In genomic region chr3:71816757-71817156, GRCh38 we compare ENCODE assay signal across 32 cellular contexts. TPM values are rescaled to one million over a fixed set of nuclear protein-coding genes. Genes with fewer than 3 reads are reported as not detected.
"Had no signal": no experiment of that assay in that cellular context is flagged by ENCODE, and none has a peak within 500 bp of the region (broad histone marks: within the 10 kb centered on the region; RNA-seq: fewer than 3 reads in every experiment).

No MANE protein-coding gene starts in this region.

- H2AFZ ChIP-seq: hepatocyte had no signal

- H3K27ac Mint-ChIP-seq: immature natural killer cell; naive thymus-derived CD8-positive, alpha-beta T cell; stimulated activated effector memory CD8-positive, alpha-beta T cell treated with anti-CD3 and anti-CD28 coated beads, Interleukin-12 subunit alpha, Interleukin-12 subunit beta, amount 100 ng/mL, for 72 hours had no signal

- H3K4me3 ChIP-seq: dorsolateral prefrontal cortex, gastroesophageal sphincter, heart left ventricle, hepatocyte, lower lobe of right lung, ovary, psoas muscle, sigmoid colon, stomach, thyroid gland had no signal

- H3K4me1 ChIP-seq: foreskin keratinocyte, lower lobe of right lung, psoas muscle, sigmoid colon, stomach, thyroid gland had no signal

- H3K4me3 Mint-ChIP-seq: immature natural killer cell; naive thymus-derived CD8-positive, alpha-beta T cell; nephron progenitor cell; stimulated activated effector memory CD8-positive, alpha-beta T cell treated with anti-CD3 and anti-CD28 coated beads, Interleukin-12 subunit alpha, Interleukin-12 subunit beta, amount 100 ng/mL, for 72 hours had no signal

- H3K27me3 ChIP-seq: dorsolateral prefrontal cortex, gastroesophageal sphincter, heart left ventricle, ovary, sigmoid colon, stomach, thyroid gland had no signal

- H3K27me3 Mint-ChIP-seq: naive thymus-derived CD8-positive, alpha-beta T cell had no signal

- H3K9me3 Mint-ChIP-seq: immature natural killer cell; naive thymus-derived CD8-positive, alpha-beta T cell; nephron progenitor cell; stimulated activated effector memory CD8-positive, alpha-beta T cell treated with anti-CD3 and anti-CD28 coated beads, Interleukin-12 subunit alpha, Interleukin-12 subunit beta, amount 100 ng/mL, for 72 hours had no signal

- FAIRE-seq: colon had no signal

- ATAC-seq: esophagus mucosa; gastroesophageal sphincter; left colon; lower lobe of right lung; naive thymus-derived CD8-positive, alpha-beta T cell; psoas muscle; right cardiac atrium; stimulated activated effector memory CD8-positive, alpha-beta T cell treated with anti-CD3 and anti-CD28 coated beads, Interleukin-12 subunit alpha, Interleukin-12 subunit beta, amount 100 ng/mL, for 72 hours had no signal

- H3K27ac ChIP-seq: dorsolateral prefrontal cortex, epithelial cell of prostate, foreskin keratinocyte, gastroesophageal sphincter, heart left ventricle, hepatocyte, lower lobe of right lung, ovary, psoas muscle, sigmoid colon, stomach, thyroid gland had no signal

- H3K36me3 ChIP-seq: gastroesophageal sphincter, heart left ventricle, lower lobe of right lung, ovary, sigmoid colon, stomach, thyroid gland had no signal

- H3K79me2 ChIP-seq: hepatocyte had no signal

- H3K4me2 ChIP-seq: hepatocyte had no signal

- DNase-seq: dorsolateral prefrontal cortex; effector CD4-positive, alpha-beta T cell; heart left ventricle; immature natural killer cell; islet precursor cell; kidney glomerular epithelial cell; left colon; left ventricle myocardium superior; lower lobe of right lung; naive thymus-derived CD8-positive, alpha-beta T cell; nephron progenitor cell; occipital lobe; ovary; posterior cingulate gyrus; psoas muscle; right cardiac atrium; sigmoid colon; stimulated activated CD4-positive, alpha-beta T cell treated with anti-CD3 and anti-CD28 coated beads, Interleukin-2, amount 100 ng/mL, for 24 hours; stimulated activated CD4-positive, alpha-beta T cell treated with anti-CD3 and anti-CD28 coated beads, Interleukin-4, amount 100 ng/mL, for 24 hours; stimulated activated naive CD4-positive, alpha-beta T cell treated with Interleukin-2 at 50 U/mL for 16 hours; stomach; thyroid gland had no signal

- H3K36me3 Mint-ChIP-seq: immature natural killer cell; naive thymus-derived CD8-positive, alpha-beta T cell; stimulated activated effector memory CD8-positive, alpha-beta T cell treated with anti-CD3 and anti-CD28 coated beads, Interleukin-12 subunit alpha, Interleukin-12 subunit beta, amount 100 ng/mL, for 72 hours had no signal

- H3K9me3 ChIP-seq: gastroesophageal sphincter, heart left ventricle, lower lobe of right lung, ovary, psoas muscle, sigmoid colon, stomach, thyroid gland had no signal

- H3K4me1 Mint-ChIP-seq: immature natural killer cell; naive thymus-derived CD8-positive, alpha-beta T cell; stimulated activated effector memory CD8-positive, alpha-beta T cell treated with anti-CD3 and anti-CD28 coated beads, Interleukin-12 subunit alpha, Interleukin-12 subunit beta, amount 100 ng/mL, for 72 hours had no signal

RNA-seq across cellular contexts. Expression of gene PROK2, which starts 31.8 kb away (rescaled TPM):
- total RNA-seq: esophagus mucosa; fibroblast of lung; foreskin keratinocyte; hepatocyte; left colon; myocyte; naive thymus-derived CD8-positive, alpha-beta T cell; renal cortical epithelial cell; sigmoid colon; stomach; thyroid gland had no signal
- polyA plus RNA-seq: fibroblast of lung, foreskin keratinocyte, hepatocyte, immature natural killer cell had no signal
